Comparison of ENCODE assay signal across 8 cellular contexts in genomic region chr1:48677306-48678287, GRCh38.
DNase-seq lines count a peak whose midpoint lies in the region; ATAC-seq and TF ChIP-seq lines count a peak whose summit lies in the region.

No MANE protein-coding gene starts in this region.

- TF ChIP-seq CTCF in cardiac fibroblast (IDR thresholded peaks at IDR 0.05; ENCODE audit: low read depth, low read length): peak; percentile 55

- peak; percentile 46 for ATAC-seq in GM21786 (IDR thresholded peaks at IDR 0.05; ENCODE audit: unreplicated experiment)

- DNase-seq in EL: peak; percentile 53
- DNase-seq in NAMALWA (ENCODE audit: low spot score): peak; percentile 62
- DNase-seq in SHP77 (lab: John Stamatoyannopoulos, UW): peak; percentile 78 to 91
- peak; percentile 53 to 72 for DNase-seq in cardiac fibroblast (ENCODE audit: low read depth in 2 of 2)
- peak; percentile 83 for DNase-seq in kidney tubule cell (ENCODE audit: low spot score)
- DNase-seq in stimulated activated CD8-positive, alpha-beta memory T cell treated with anti-CD3 and anti-CD28 coated beads, Interleukin-15, amount 100 ng/mL, for 24 hours (ENCODE audit: low read depth): peak; percentile 16
- DNase-seq in T-helper 9 cell: no peak

- H3K4me3 ChIP-seq in cardiac fibroblast (replicated peaks in 1 of 2; ENCODE audit: low read depth in 2 of 2, low read length in 2 of 2): no peak overlapping the region
